Comparison of ENCODE assay signal across 23 cellular contexts in genomic region chr13:94764576-94765321, GRCh38. TPM values are rescaled to one million over a fixed set of nuclear protein-coding genes. Genes with fewer than 3 reads are reported as not detected.
DNase-seq lines count a peak whose midpoint lies in the region; ATAC-seq lines count a peak whose summit lies in the region.
"Had no signal": no experiment of that assay in that cellular context is flagged by ENCODE, and none has a peak within 500 bp of the region (broad histone marks: within the 10 kb centered on the region; RNA-seq: fewer than 3 reads in every experiment).

No MANE protein-coding gene starts in this region.

- peaks cover 51% of the 10 kb centered on the region for H3K27me3 Mint-ChIP-seq in activated naive CD8-positive, alpha-beta T cell treated with anti-CD3 and anti-CD28 coated beads for 36 hours
- peaks cover 17% of the 10 kb centered on the region for H3K27me3 Mint-ChIP-seq in activated naive CD8-positive, alpha-beta T cell treated with anti-CD3 and anti-CD28 coated beads, Interleukin-2, amount 50 U/mL, for 24 hours
- H3K27me3 Mint-ChIP-seq in activated CD8-positive, alpha-beta T cell treated with anti-CD3 and anti-CD28 coated beads, Interleukin-2, amount 10 ng/mL, durations not matched to agents 7 days and 5 days (ENCODE audit: low read depth) = peaks cover 28% of the 10 kb centered on the region
- H3K27me3 Mint-ChIP-seq: stimulated activated memory B cell treated with anti-CD40 and anti-IgM and Interleukin-4, amounts not matched to agents 10 μg/mL and 1 μg/mL and 100 μg/mL, for 72 hours had no signal

- ATAC-seq in activated naive CD8-positive, alpha-beta T cell treated with anti-CD3 and anti-CD28 coated beads, Interleukin-2, amount 50 U/mL, for 24 hours = no peak
- ATAC-seq in activated CD8-positive, alpha-beta T cell treated with anti-CD3 and anti-CD28 coated beads, Interleukin-2, amount 10 ng/mL, durations not matched to agents 7 days and 5 days = peak; percentile 36
- ATAC-seq: naive thymus-derived CD8-positive, alpha-beta T cell; pancreas; right cardiac atrium; Right ventricle myocardium inferior; stimulated activated memory B cell treated with anti-CD40 and anti-IgM and Interleukin-4, amounts not matched to agents 10 μg/mL and 1 μg/mL and 100 μg/mL, for 72 hours had no signal

- no peaks in the 10 kb centered on the region for H3K9me3 Mint-ChIP-seq in activated naive CD8-positive, alpha-beta T cell treated with anti-CD3 and anti-CD28 coated beads for 36 hours
- H3K9me3 Mint-ChIP-seq in activated naive CD8-positive, alpha-beta T cell treated with anti-CD3 and anti-CD28 coated beads, Interleukin-2, amount 50 U/mL, for 24 hours = no peaks in the 10 kb centered on the region
- no peaks in the 10 kb centered on the region for H3K9me3 Mint-ChIP-seq in activated CD8-positive, alpha-beta T cell treated with anti-CD3 and anti-CD28 coated beads, Interleukin-2, amount 10 ng/mL, durations not matched to agents 7 days and 5 days (ENCODE audit: insufficient read depth)
- H3K9me3 Mint-ChIP-seq: activated CD4-positive, alpha-beta T cell treated with anti-CD3 and anti-CD28 coated beads, Interleukin-2, amount 10 ng/mL, durations not matched to agents 24 days and 14 days; activated naive CD8-positive, alpha-beta T cell treated with anti-CD3 and anti-CD28 coated beads, Interleukin-2, amount 10 ng/mL, durations not matched to agents 7 days and 5 days; activated T-helper 1 cell treated with anti-CD3 and anti-CD28 coated beads, Interleukin-12 subunit alpha, Interleukin-12 subunit beta, Interleukin-2, Interleukin-4 antibody, amounts not matched to agents 30 ng/mL and 10 ng/mL and 1 ng/mL, durations not matched to agents 14 hours and 24 hours and 36 hours; stimulated activated memory B cell treated with anti-CD40 and anti-IgM and Interleukin-4, amounts not matched to agents 10 μg/mL and 1 μg/mL and 100 μg/mL, for 72 hours had no signal

- POLR2A ChIA-PET in activated CD8-positive, alpha-beta T cell treated with anti-CD3 and anti-CD28 coated beads, Interleukin-2, amount 10 ng/mL, durations not matched to agents 7 days and 5 days (lab: Charles Lee) = no interaction called here

- no peaks in the 10 kb centered on the region for H3K36me3 Mint-ChIP-seq in activated naive CD8-positive, alpha-beta T cell treated with anti-CD3 and anti-CD28 coated beads for 36 hours
- H3K36me3 Mint-ChIP-seq in activated naive CD8-positive, alpha-beta T cell treated with anti-CD3 and anti-CD28 coated beads, Interleukin-2, amount 50 U/mL, for 24 hours (ENCODE audit: low read depth) = no peaks in the 10 kb centered on the region
- no peaks in the 10 kb centered on the region for H3K36me3 Mint-ChIP-seq in activated CD8-positive, alpha-beta T cell treated with anti-CD3 and anti-CD28 coated beads, Interleukin-2, amount 10 ng/mL, durations not matched to agents 7 days and 5 days (ENCODE audit: low read depth)
- H3K36me3 Mint-ChIP-seq: activated naive CD8-positive, alpha-beta T cell treated with anti-CD3 and anti-CD28 coated beads, Interleukin-2, amount 10 ng/mL, durations not matched to agents 7 days and 5 days; CD4-positive, alpha-beta memory T cell; stimulated activated memory B cell treated with anti-CD40 and anti-IgM and Interleukin-4, amounts not matched to agents 10 μg/mL and 1 μg/mL and 100 μg/mL, for 72 hours had no signal

- CTCF ChIA-PET in activated CD8-positive, alpha-beta T cell treated with anti-CD3 and anti-CD28 coated beads, Interleukin-2, amount 10 ng/mL, durations not matched to agents 7 days and 5 days (lab: Charles Lee) = no interaction called here

- H3K4me3 Mint-ChIP-seq in activated naive CD8-positive, alpha-beta T cell treated with anti-CD3 and anti-CD28 coated beads for 36 hours = no peak overlapping the region
- no peak overlapping the region for H3K4me3 Mint-ChIP-seq in activated naive CD8-positive, alpha-beta T cell treated with anti-CD3 and anti-CD28 coated beads, Interleukin-2, amount 50 U/mL, for 24 hours
- H3K4me3 Mint-ChIP-seq in activated CD8-positive, alpha-beta T cell treated with anti-CD3 and anti-CD28 coated beads, Interleukin-2, amount 10 ng/mL, durations not matched to agents 7 days and 5 days = no peak overlapping the region
- H3K4me3 Mint-ChIP-seq: activated CD4-positive, alpha-beta T cell treated with anti-CD3 and anti-CD28 coated beads, Interleukin-2, amount 10 ng/mL, durations not matched to agents 24 days and 14 days; activated naive CD8-positive, alpha-beta T cell treated with anti-CD3 and anti-CD28 coated beads, Interleukin-2, amount 10 ng/mL, durations not matched to agents 7 days and 5 days; activated T-helper 1 cell treated with anti-CD3 and anti-CD28 coated beads, Interleukin-12 subunit alpha, Interleukin-12 subunit beta, Interleukin-2, Interleukin-4 antibody, amounts not matched to agents 30 ng/mL and 10 ng/mL and 1 ng/mL, durations not matched to agents 14 hours and 24 hours and 36 hours; CD4-positive, alpha-beta memory T cell; endodermal cell; naive thymus-derived CD8-positive, alpha-beta T cell; stimulated activated memory B cell treated with anti-CD40 and anti-IgM and Interleukin-4, amounts not matched to agents 10 μg/mL and 1 μg/mL and 100 μg/mL, for 72 hours had no signal

- H3K27ac Mint-ChIP-seq in activated naive CD8-positive, alpha-beta T cell treated with anti-CD3 and anti-CD28 coated beads for 36 hours = no peak overlapping the region
- H3K27ac Mint-ChIP-seq in activated naive CD8-positive, alpha-beta T cell treated with anti-CD3 and anti-CD28 coated beads, Interleukin-2, amount 50 U/mL, for 24 hours = no peak overlapping the region
- no peak overlapping the region for H3K27ac Mint-ChIP-seq in activated CD8-positive, alpha-beta T cell treated with anti-CD3 and anti-CD28 coated beads, Interleukin-2, amount 10 ng/mL, durations not matched to agents 7 days and 5 days
- H3K27ac Mint-ChIP-seq: activated CD4-positive, alpha-beta T cell treated with anti-CD3 and anti-CD28 coated beads, Interleukin-2, amount 10 ng/mL, durations not matched to agents 24 days and 14 days; activated naive CD8-positive, alpha-beta T cell treated with anti-CD3 and anti-CD28 coated beads, Interleukin-2, amount 10 ng/mL, durations not matched to agents 7 days and 5 days; activated T-helper 1 cell treated with anti-CD3 and anti-CD28 coated beads, Interleukin-12 subunit alpha, Interleukin-12 subunit beta, Interleukin-2, Interleukin-4 antibody, amounts not matched to agents 30 ng/mL and 10 ng/mL and 1 ng/mL, durations not matched to agents 14 hours and 24 hours and 36 hours; CD4-positive, alpha-beta memory T cell; endodermal cell; naive thymus-derived CD8-positive, alpha-beta T cell; stimulated activated memory B cell treated with anti-CD40 and anti-IgM and Interleukin-4, amounts not matched to agents 10 μg/mL and 1 μg/mL and 100 μg/mL, for 72 hours had no signal

- H3K4me1 Mint-ChIP-seq in activated naive CD8-positive, alpha-beta T cell treated with anti-CD3 and anti-CD28 coated beads for 36 hours = no peaks in the 10 kb centered on the region
- no peaks in the 10 kb centered on the region for H3K4me1 Mint-ChIP-seq in activated naive CD8-positive, alpha-beta T cell treated with anti-CD3 and anti-CD28 coated beads, Interleukin-2, amount 50 U/mL, for 24 hours
- no peaks in the 10 kb centered on the region for H3K4me1 Mint-ChIP-seq in activated CD8-positive, alpha-beta T cell treated with anti-CD3 and anti-CD28 coated beads, Interleukin-2, amount 10 ng/mL, durations not matched to agents 7 days and 5 days (ENCODE audit: low read depth)
- H3K4me1 Mint-ChIP-seq: activated CD4-positive, alpha-beta T cell treated with anti-CD3 and anti-CD28 coated beads, Interleukin-2, amount 10 ng/mL, durations not matched to agents 24 days and 14 days; activated naive CD8-positive, alpha-beta T cell treated with anti-CD3 and anti-CD28 coated beads, Interleukin-2, amount 10 ng/mL, durations not matched to agents 7 days and 5 days; CD4-positive, alpha-beta memory T cell; naive thymus-derived CD8-positive, alpha-beta T cell; stimulated activated memory B cell treated with anti-CD40 and anti-IgM and Interleukin-4, amounts not matched to agents 10 μg/mL and 1 μg/mL and 100 μg/mL, for 72 hours had no signal

- peak; percentile 9 for DNase-seq in activated naive CD8-positive, alpha-beta T cell treated with anti-CD3 and anti-CD28 coated beads for 36 hours
- no peak for DNase-seq in activated naive CD8-positive, alpha-beta T cell treated with anti-CD3 and anti-CD28 coated beads, Interleukin-2, amount 50 U/mL, for 24 hours
- DNase-seq in LHCN-M2 (ENCODE audit: low read depth) (peak; percentile 53), stromal cell of bone marrow (ENCODE audit: low read depth) (peak; percentile 3), NCI-H1930 (lab: John Stamatoyannopoulos, UW) (no peak), NCI-H1436 treated with DMSO at 0.1 percent for 48 hours (lab: John Stamatoyannopoulos, UW) (no peak)
- peak; percentile 22 for DNase-seq in activated CD8-positive, alpha-beta T cell treated with anti-CD3 and anti-CD28 coated beads, Interleukin-2, amount 10 ng/mL, durations not matched to agents 7 days and 5 days
- DNase-seq: activated CD4-positive, alpha-beta T cell treated with anti-CD3 and anti-CD28 coated beads, Interleukin-2, amount 10 ng/mL, durations not matched to agents 24 days and 14 days; activated naive CD8-positive, alpha-beta T cell treated with anti-CD3 and anti-CD28 coated beads, Interleukin-2, amount 10 ng/mL, durations not matched to agents 7 days and 5 days; colonic mucosa; DMS53; endodermal cell; mesenchymal stem cell; NCI-H1417; NCI-H69; pancreas; right cardiac atrium had no signal

RNA-seq across cellular contexts. Expression of gene SOX21, which starts 52.4 kb away (rescaled TPM):
- not detected for total RNA-seq in activated naive CD8-positive, alpha-beta T cell treated with anti-CD3 and anti-CD28 coated beads for 36 hours
- not detected in 2 replicates for total RNA-seq in LHCN-M2 (2014; rRNA removed)
- polyA plus RNA-seq in LHCN-M2 (2012) = not detected
- total RNA-seq in activated CD8-positive, alpha-beta T cell treated with anti-CD3 and anti-CD28 coated beads, Interleukin-2, amount 10 ng/mL, durations not matched to agents 7 days and 5 days = not detected
- total RNA-seq: activated CD4-positive, alpha-beta T cell treated with anti-CD3 and anti-CD28 coated beads, Interleukin-2, amount 10 ng/mL, durations not matched to agents 24 days and 14 days; activated naive CD8-positive, alpha-beta T cell treated with anti-CD3 and anti-CD28 coated beads, Interleukin-2, amount 10 ng/mL, durations not matched to agents 7 days and 5 days; activated T-helper 1 cell treated with anti-CD3 and anti-CD28 coated beads, Interleukin-12 subunit alpha, Interleukin-12 subunit beta, Interleukin-2, Interleukin-4 antibody, amounts not matched to agents 30 ng/mL and 10 ng/mL and 1 ng/mL, durations not matched to agents 14 hours and 24 hours and 36 hours; CD4-positive, alpha-beta memory T cell; colonic mucosa; fibroblast of lung; naive thymus-derived CD8-positive, alpha-beta T cell; right cardiac atrium; Right ventricle myocardium inferior had no signal
- polyA plus RNA-seq: CD4-positive, alpha-beta memory T cell; fibroblast of lung; naive thymus-derived CD8-positive, alpha-beta T cell; pancreas; right cardiac atrium had no signal

Comparison
In these comparisons a context has a peak if more than half of its experiments do, and no peak if none do; other contexts are left out.
1. DNase-seq: peak in activated naive CD8-positive, alpha-beta T cell treated with anti-CD3 and anti-CD28 coated beads for 36 hours (single experiment), LHCN-M2 (single experiment), activated CD8-positive, alpha-beta T cell treated with anti-CD3 and anti-CD28 coated beads, Interleukin-2, amount 10 ng/mL, durations not matched to agents 7 days and 5 days (single experiment) and stromal cell of bone marrow (single experiment); none in activated naive CD8-positive, alpha-beta T cell treated with anti-CD3 and anti-CD28 coated beads, Interleukin-2, amount 50 U/mL, for 24 hours (single experiment), NCI-H1930 (0 of 2) and NCI-H1436 treated with DMSO at 0.1 percent for 48 hours (single experiment).